ENCODE assay signal across 8 cellular contexts in the genomic region with DNA sequence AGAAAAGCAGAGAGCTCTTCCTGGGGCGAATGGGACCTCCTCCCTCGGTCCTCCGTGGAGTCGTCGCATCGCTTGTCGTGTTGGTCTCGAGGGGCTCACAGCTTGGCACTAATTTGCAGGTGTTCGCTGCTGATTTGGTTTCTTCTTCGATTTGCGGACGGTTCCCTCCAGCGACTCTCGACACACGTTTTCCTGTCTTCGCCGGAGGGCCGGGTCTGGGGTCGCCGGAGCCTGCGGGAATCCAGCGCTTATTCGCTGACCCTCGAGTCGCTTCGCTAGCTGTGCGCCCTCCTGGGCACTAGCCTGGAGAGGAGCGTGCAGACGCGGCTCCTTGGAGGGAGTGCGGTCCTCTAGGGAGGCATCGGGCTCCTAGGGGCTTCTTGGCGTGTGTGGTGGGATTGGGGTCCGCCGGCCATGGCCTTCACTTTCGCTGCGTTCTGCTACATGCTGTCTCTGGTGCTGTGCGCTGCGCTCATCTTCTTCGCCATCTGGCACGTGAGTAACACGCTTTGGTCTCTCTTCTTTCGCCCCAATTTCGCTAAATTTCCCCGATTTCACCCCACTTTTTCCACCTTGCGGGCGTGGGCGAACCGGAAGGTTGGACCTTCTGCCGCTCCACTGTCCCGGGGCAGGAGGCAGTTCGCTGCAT. TPM values are rescaled to one million over a fixed set of nuclear protein-coding genes. Genes with fewer than 3 reads are reported as not detected.
DNase-seq lines count a peak whose midpoint lies in the region; ATAC-seq and TF ChIP-seq lines count a peak whose summit lies in the region.

No MANE protein-coding gene starts in this region.

- H3K9me3 Mint-ChIP-seq in activated naive CD8-positive, alpha-beta T cell treated with anti-CD3 and anti-CD28 coated beads, Interleukin-2, amount 10 ng/mL, durations not matched to agents 7 days and 5 days, result peaks cover 5% of the 10 kb centered on the region

- peaks cover 19% of the 10 kb centered on the region for H3K4me1 ChIP-seq in left ventricle myocardium inferior
- no peaks in the 10 kb centered on the region for H3K4me1 ChIP-seq in urinary bladder (ENCODE audit: insufficient read depth)

- POLR2A ChIA-PET in activated naive CD8-positive, alpha-beta T cell treated with anti-CD3 and anti-CD28 coated beads, Interleukin-2, amount 10 ng/mL, durations not matched to agents 7 days and 5 days (lab: Charles Lee), result interaction anchor here (0.8 kb wide), 1 partner anchor 61 kb away, joined by 3 read pairs; no protein-coding TSS in a partner anchor

- H3K27ac ChIP-seq in left ventricle myocardium inferior (replicated peaks) (no peak overlapping the region), urinary bladder (ENCODE audit: low read depth) (no peak overlapping the region)

- H3K27ac Mint-ChIP-seq in activated naive CD8-positive, alpha-beta T cell treated with anti-CD3 and anti-CD28 coated beads, Interleukin-2, amount 10 ng/mL, durations not matched to agents 7 days and 5 days, result no peak overlapping the region

- H3K4me3 Mint-ChIP-seq in activated naive CD8-positive, alpha-beta T cell treated with anti-CD3 and anti-CD28 coated beads, Interleukin-2, amount 10 ng/mL, durations not matched to agents 7 days and 5 days, result peak overlapping the region; percentile 48

- no peak for TF ChIP-seq CTCF in left ventricle myocardium inferior (IDR thresholded peaks at IDR 0.05; ENCODE audit: borderline replicate concordance)
- no peak for TF ChIP-seq CTCF in kidney epithelial cell (IDR thresholded peaks at IDR 0.05; ENCODE audit: insufficient read depth, low read length, poor library complexity, severe bottlenecking)

- peaks cover 15% of the 10 kb centered on the region for H3K4me1 Mint-ChIP-seq in activated naive CD8-positive, alpha-beta T cell treated with anti-CD3 and anti-CD28 coated beads, Interleukin-2, amount 10 ng/mL, durations not matched to agents 7 days and 5 days

- DNase-seq in left ventricle myocardium inferior (no peak), left cardiac atrium (no peak), kidney epithelial cell (ENCODE audit: low read depth) (no peak), NCI-H2029 (lab: John Stamatoyannopoulos, UW) (no peak)
- peak; percentile 39 for DNase-seq in activated naive CD8-positive, alpha-beta T cell treated with anti-CD3 and anti-CD28 coated beads, Interleukin-2, amount 10 ng/mL, durations not matched to agents 7 days and 5 days

- peaks cover 73% of the 10 kb centered on the region for H3K27me3 Mint-ChIP-seq in activated naive CD8-positive, alpha-beta T cell treated with anti-CD3 and anti-CD28 coated beads, Interleukin-2, amount 10 ng/mL, durations not matched to agents 7 days and 5 days

- ATAC-seq in left cardiac atrium, result no peak
- peak; percentile 21 for ATAC-seq in activated naive CD8-positive, alpha-beta T cell treated with anti-CD3 and anti-CD28 coated beads, Interleukin-2, amount 10 ng/mL, durations not matched to agents 7 days and 5 days (ENCODE audit: low read depth)
- no peak for ATAC-seq in HG02623 (IDR thresholded peaks at IDR 0.05; ENCODE audit: unreplicated experiment)
- ATAC-seq in HG03442 (IDR thresholded peaks at IDR 0.05; ENCODE audit: unreplicated experiment), result no peak

- H3K4me3 ChIP-seq in left ventricle myocardium inferior (peak overlapping the region; percentile 62), kidney epithelial cell (ENCODE audit: low read depth, low read length) (peak overlapping the region; percentile 57), urinary bladder (ENCODE audit: low read depth, low read length) (peak overlapping the region; percentile 47)

- intact Hi-C loops in left ventricle myocardium inferior (cut with micrococcal nuclease) (no loop called here), left cardiac atrium (cut with DNase I) (no loop called here)

- H3K36me3 ChIP-seq in left ventricle myocardium inferior, result no peaks in the 10 kb centered on the region
- no peaks in the 10 kb centered on the region for H3K36me3 ChIP-seq in kidney epithelial cell (ENCODE audit: control insufficient read depth, insufficient read depth, low read length)
- no peaks in the 10 kb centered on the region for H3K36me3 ChIP-seq in urinary bladder (ENCODE audit: insufficient read depth)

- H3K27me3 ChIP-seq in left ventricle myocardium inferior (ENCODE audit: low read depth), result peaks cover 87% of the 10 kb centered on the region
- H3K27me3 ChIP-seq in kidney epithelial cell (ENCODE audit: control insufficient read depth, insufficient read depth, low read length), result peaks cover 17% of the 10 kb centered on the region

- H3K36me3 Mint-ChIP-seq in activated naive CD8-positive, alpha-beta T cell treated with anti-CD3 and anti-CD28 coated beads, Interleukin-2, amount 10 ng/mL, durations not matched to agents 7 days and 5 days, result peaks cover 3% of the 10 kb centered on the region

- no peaks in the 10 kb centered on the region for H3K9me3 ChIP-seq in left ventricle myocardium inferior (replicated peaks)

- WGBS in urinary bladder, result 2% methylated on average over 52 of the region's 52 CpGs

RNA-seq across cellular contexts. Expression of gene CNIH3, which starts 0.8 kb away (rescaled TPM):
- total RNA-seq in left ventricle myocardium inferior (1.1 TPM), left cardiac atrium (1 to 10 TPM in 1 of 2 donors, under 1 TPM in 1; 0.88 to 1.3 TPM), kidney epithelial cell (4.0 and 4.2 TPM in 2 replicates), urinary bladder (5.8 TPM)
- total RNA-seq in activated naive CD8-positive, alpha-beta T cell treated with anti-CD3 and anti-CD28 coated beads, Interleukin-2, amount 10 ng/mL, durations not matched to agents 7 days and 5 days, result 1 to 10 TPM; 1.6 to 2.2 TPM
- 2.1 TPM for polyA plus RNA-seq in urinary bladder
